In genomic region chrX:2320580-2321327, GRCh38 we compare ENCODE assay signal across 1 cellular context.
TF ChIP-seq lines count a peak whose summit lies in the region.

No MANE protein-coding gene starts in this region.

TF ChIP-seq in HepG2, 621 proteins besides CTCF, POLR2A, EP300 and RAD21 (continued from another document):
- 0 out of 2 replicates have a peak, but pooled peaks have one; percentile 16 for TF ChIP-seq ZNF362 (CRISPR knock-in tag; IDR thresholded peaks at IDR 0.05; ENCODE audit: borderline replicate concordance)
- TF ChIP-seq ZBTB34 (CRISPR knock-in tag; IDR thresholded peaks at IDR 0.05) = 0 out of 2 replicates have a peak, but pooled peaks have one; percentile 13
- TF ChIP-seq ZNF576 (CRISPR knock-in tag; IDR thresholded peaks at IDR 0.05) = no peak
- no peak for TF ChIP-seq JARID2 (CRISPR knock-in tag; IDR thresholded peaks at IDR 0.05; ENCODE audit: insufficient replicate concordance)
- no peak for TF ChIP-seq ADNP (CRISPR knock-in tag; IDR thresholded peaks at IDR 0.05)
- TF ChIP-seq KDM3A (CRISPR knock-in tag; IDR thresholded peaks at IDR 0.05; ENCODE audit: low read depth) = peak; percentile 77; the same call in 1 of the 2 replicates
- TF ChIP-seq AGO1 (IDR thresholded peaks at IDR 0.05; ENCODE audit: low read depth, low read length, poor library complexity, severe bottlenecking) = no peak
- TF ChIP-seq CEBPG (CRISPR knock-in tag; IDR thresholded peaks at IDR 0.05) = peak; percentile 97
- TF ChIP-seq RORA (CRISPR knock-in tag; IDR thresholded peaks at IDR 0.05) = no peak
- TF ChIP-seq GATA4 (IDR thresholded peaks at IDR 0.05; ENCODE audit: borderline replicate concordance, low read depth) = peak; percentile 73; the same call in 1 of the 2 replicates
- TF ChIP-seq ISX (CRISPR knock-in tag; conservative IDR thresholded peaks at IDR 0.05) = no peak
- peak; percentile 87 for TF ChIP-seq SOX5 (CRISPR knock-in tag; IDR thresholded peaks at IDR 0.05; ENCODE audit: borderline replicate concordance)
- TF ChIP-seq CCDC6 (CRISPR knock-in tag; IDR thresholded peaks at IDR 0.05) = peak; percentile 83; the same call in 1 of the 2 replicates
- TF ChIP-seq ZNF530 (CRISPR knock-in tag; IDR thresholded peaks at IDR 0.05; ENCODE audit: low read depth) = no peak
- TF ChIP-seq ATAD3A (CRISPR knock-in tag; IDR thresholded peaks at IDR 0.05) = no peak
- TF ChIP-seq HNF1B (CRISPR knock-in tag; IDR thresholded peaks at IDR 0.05) = peak; percentile 89
- peak; percentile 45 for TF ChIP-seq UBTF (CRISPR knock-in tag; IDR thresholded peaks at IDR 0.05)
- TF ChIP-seq STAT6 (CRISPR knock-in tag; IDR thresholded peaks at IDR 0.05; ENCODE audit: borderline replicate concordance) = peak; percentile 81; the same call in 1 of the 2 replicates
- TF ChIP-seq ZFP1 (CRISPR knock-in tag; IDR thresholded peaks at IDR 0.05) = 0 out of 2 replicates have a peak, but pooled peaks have one; percentile 32
